In genomic region chr3:14472471-14473351, GRCh38 we compare ENCODE assay signal across 10 cellular contexts.
A peak's percentile ranks its signal among the peaks of the same experiment; 100 is the strongest.
DNase-seq lines count a peak whose midpoint lies in the region; ATAC-seq, FAIRE-seq and TF ChIP-seq lines count a peak whose summit lies in the region.
"Had no signal": no experiment of that assay in that cellular context is flagged by ENCODE, and none has a peak within 500 bp of the region (broad histone marks: within the 10 kb centered on the region; RNA-seq: fewer than 3 reads in every experiment).

No MANE protein-coding gene starts in this region.

- POLR2A ChIA-PET in HepG2 (lab: Yijun Ruan, JAX) (no interaction called here), OCI-LY7 (lab: Charles Lee) (no interaction called here)

- TF ChIP-seq EP300 in HepG2 (IDR thresholded peaks at IDR 0.05; ENCODE audit: low read depth in 2 of 2, low read length in 2 of 2) (no peak), HepG2 (CRISPR knock-in tag; IDR thresholded peaks at IDR 0.05; ENCODE audit: borderline replicate concordance) (no peak)

- ATAC-seq in HepG2 (peak; percentile 43; the same call in 2 of the 3 replicates), HG03442 (IDR thresholded peaks at IDR 0.05; ENCODE audit: unreplicated experiment) (no peak)

- 91% methylated on average over 21 of the region's 22 CpGs for WGBS in HepG2 (ENCODE audit: low lambda C conversion rate)

- no peaks in the 10 kb centered on the region for H3K9me2 ChIP-seq in OCI-LY7 (ENCODE audit: insufficient read depth, low read length)

- H2AFZ ChIP-seq in HepG2 (ENCODE audit: low read length): no peak overlapping the region
- no peak overlapping the region for H2AFZ ChIP-seq in OCI-LY7 (ENCODE audit: low read length)

- H3K9me3 ChIP-seq in HepG2 (ENCODE audit: low read length) (no peaks in the 10 kb centered on the region), OCI-LY7 (ENCODE audit: low read length) (no peaks in the 10 kb centered on the region)

- H3K27ac ChIP-seq in HepG2 (ENCODE audit: extremely low read length, insufficient read depth, low read length) (no peak overlapping the region), OCI-LY7 (ENCODE audit: low read depth, low read length, poor library complexity, severe bottlenecking) (no peak overlapping the region)

- no peak for TF ChIP-seq RAD21 in HepG2 (CRISPR knock-in tag; IDR thresholded peaks at IDR 0.05)

- H3K4me3 ChIP-seq in HepG2 (replicated peaks in 1 of 3; ENCODE audit: insufficient read depth in 1 of 3, low read depth in 2 of 3, low read length in 3 of 3) (no peak overlapping the region), OCI-LY7 (ENCODE audit: low read depth, low read length, poor library complexity, severe bottlenecking) (no peak overlapping the region)

- BruUV-seq in HepG2 (replicated peaks; lab: Mats Ljungman, UMichigan) (no TSS peak), OCI-LY7 (replicated peaks; lab: Mats Ljungman, UMichigan) (no TSS peak)

- CTCF ChIA-PET in HepG2 (lab: Yijun Ruan, JAX; ENCODE audit: low intra/inter-chr PET ratio, low total read pairs) (no interaction called here), OCI-LY7 (lab: Charles Lee; ENCODE audit: unreplicated experiment) (interaction anchor here (0.5 kb wide), 1 partner anchor 377 kb away, joined by 3 read pairs; no protein-coding TSS in a partner anchor)

- intact Hi-C loops in HepG2 (cut with micrococcal nuclease; ENCODE audit: unreplicated experiment) (no loop called here), posterior vena cava (cut with DNase I) (no loop called here), OCI-LY7 (cut with micrococcal nuclease; ENCODE audit: unreplicated experiment) (no loop called here)

- no peak overlapping the region for H3K9ac ChIP-seq in HepG2 (ENCODE audit: insufficient read depth, low read depth, low read length)

- H3K79me2 ChIP-seq in HepG2 (ENCODE audit: insufficient read depth, low read length): no peaks in the 10 kb centered on the region
- no peaks in the 10 kb centered on the region for H3K79me2 ChIP-seq in OCI-LY7 (ENCODE audit: insufficient read depth, low read depth, low read length)

- H4K20me1 ChIP-seq in HepG2 (ENCODE audit: insufficient read depth, low read length) (no peaks in the 10 kb centered on the region), OCI-LY7 (ENCODE audit: insufficient read depth, low read length) (no peaks in the 10 kb centered on the region)

- in situ Hi-C loops in HepG2 (cut with HindIII; ENCODE audit: extremely low pct_ligation_motif_present, low pct_unique_long_range_greater_than_20kb): no loop called here

- FAIRE-seq in HepG2 (lab: Jason Lieb, UNC): no peak
- FAIRE-seq: G401.6 had no signal

- no peak for TF ChIP-seq CTCF in HepG2 (CRISPR knock-in tag; IDR thresholded peaks at IDR 0.05)
- TF ChIP-seq CTCF in OCI-LY7 (conservative IDR thresholded peaks at IDR 0.05; ENCODE audit: low read length): no peak

- H3K4me2 ChIP-seq in HepG2 (ENCODE audit: low read depth, low read length) (no peak overlapping the region), OCI-LY7 (ENCODE audit: low read length) (no peak overlapping the region)

- H3K27me3 ChIP-seq in HepG2 (ENCODE audit: control insufficient read depth in 1 of 2, insufficient read depth in 2 of 2, low read length in 2 of 2): no peaks in the 10 kb centered on the region

- H3K4me1 ChIP-seq in HepG2 (ENCODE audit: insufficient read depth, low read length) (no peaks in the 10 kb centered on the region), OCI-LY7 (ENCODE audit: insufficient read depth, low read length, poor library complexity, severe bottlenecking) (no peaks in the 10 kb centered on the region)

- DNase-seq in 8988T: peak; percentile 99
- peak; percentile 93 for DNase-seq in HCEC 1CT
- DNase-seq in amniotic stem cell (lab: John Stamatoyannopoulos, UW): peak; percentile 84
- peak; percentile 20 for DNase-seq in HepG2 (ENCODE audit: low spot score)
- DNase-seq in DMS 273 treated with DMSO at 0.1 percent for 48 hours (lab: John Stamatoyannopoulos, UW): no peak
- no peak for DNase-seq in posterior vena cava (ENCODE audit: low spot score)
- DNase-seq in OCI-LY7 (ENCODE audit: low spot score): no peak
- DNase-seq: erythroblast had no signal

- peaks cover 12 to 55% of the 10 kb centered on the region in 2 experiments; a peak in 4 of 5 replicates for H3K36me3 ChIP-seq in HepG2 (replicated peaks in 1 of 2; ENCODE audit: control insufficient read depth in 1 of 2, insufficient read depth in 2 of 2, low read length in 2 of 2)
- peaks cover 96% of the 10 kb centered on the region for H3K36me3 ChIP-seq in OCI-LY7 (ENCODE audit: insufficient read depth, low read length)

- TF ChIP-seq POLR2A in HepG2 (IDR thresholded peaks at IDR 0.05; ENCODE audit: insufficient read depth in 1 of 2, low read depth in 2 of 2, low read length in 2 of 2): no peak

TF ChIP-seq in HepG2, 621 proteins besides CTCF, POLR2A, EP300 and RAD21:
- TF ChIP-seq ZNF512B (CRISPR knock-in tag; IDR thresholded peaks at IDR 0.05; ENCODE audit: borderline replicate concordance): no peak
- TF ChIP-seq TCF7 (IDR thresholded peaks at IDR 0.05; ENCODE audit: low read depth): no peak
- TF ChIP-seq TEAD3 (CRISPR knock-in tag; optimal IDR thresholded peaks at IDR 0.05; ENCODE audit: borderline replicate concordance): peak; percentile 19
- no peak for TF ChIP-seq FOXJ3 (CRISPR knock-in tag; IDR thresholded peaks at IDR 0.05; ENCODE audit: borderline replicate concordance)
- peak; percentile 48 for TF ChIP-seq RBM22 (optimal IDR thresholded peaks at IDR 0.05; ENCODE audit: low read length)
- peak; percentile 42; the same call in 1 of the 2 replicates for TF ChIP-seq FOSL2 (CRISPR knock-in tag; IDR thresholded peaks at IDR 0.05)

Comparison
In these comparisons a context has a peak if more than half of its experiments do, and no peak if none do; other contexts are left out.
1. DNase-seq: peak in 8988T (single experiment), HCEC 1CT (single experiment), amniotic stem cell (single experiment) and HepG2 (single experiment); none in DMS 273 treated with DMSO at 0.1 percent for 48 hours (single experiment), posterior vena cava (single experiment) and OCI-LY7 (single experiment).